In the genomic region with DNA sequence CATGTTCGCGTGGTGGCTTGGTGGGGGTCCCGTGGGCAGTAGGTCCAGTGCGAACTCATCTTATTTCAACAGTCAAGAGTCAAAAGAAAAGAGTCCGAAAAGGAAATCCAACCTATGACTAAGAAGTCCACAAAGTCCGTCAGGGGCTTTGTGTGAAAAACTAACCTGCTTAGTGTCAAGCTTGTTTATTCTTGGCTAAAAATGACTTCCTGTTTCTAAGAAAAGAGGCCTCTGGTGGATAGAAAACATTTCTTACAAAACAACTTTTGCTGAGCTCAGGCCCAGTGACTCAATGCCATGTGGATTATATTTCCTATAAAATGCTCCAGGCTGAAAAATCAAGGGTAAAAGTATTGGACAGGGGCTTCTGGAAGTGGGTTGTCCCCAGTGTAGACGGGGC, we compare ENCODE assay signal across 15 cellular contexts.
DNase-seq lines count a peak whose midpoint lies in the region; ATAC-seq and TF ChIP-seq lines count a peak whose summit lies in the region.
"Had no signal": no experiment of that assay in that cellular context is flagged by ENCODE, and none has a peak within 500 bp of the region (broad histone marks: within the 10 kb centered on the region; RNA-seq: fewer than 3 reads in every experiment).

No MANE protein-coding gene starts in this region.

- H3K4me3 Mint-ChIP-seq in naive thymus-derived CD4-positive, alpha-beta T cell = peak overlapping the region in 1 of 10 donors; percentile 69

- H3K27me3 Mint-ChIP-seq in naive thymus-derived CD4-positive, alpha-beta T cell = no peaks in the 10 kb centered on the region

- DNase-seq in M059J (ENCODE audit: low read depth) (peak; percentile 76), body of pancreas (peak in 1 of 4 donors; percentile 21), thyroid gland (no peak), iPS-NIHi7 (ENCODE audit: extremely low spot score) (no peak), head of caudate nucleus (no peak)
- DNase-seq in naive thymus-derived CD4-positive, alpha-beta T cell = no peak
- DNase-seq: activated CD4-positive, alpha-beta T cell treated with anti-CD3 and anti-CD28 coated beads for 1 hour; foreskin keratinocyte; NCI-H226; stimulated activated CD4-positive, alpha-beta T cell treated with anti-CD3 and anti-CD28 coated beads, Interleukin-1b, Interleukin-23, amount 100 ng/mL, for 48 hours; stimulated activated CD8-positive, alpha-beta memory T cell treated with anti-CD3 and anti-CD28 coated beads, Interleukin-4, amount 100 ng/mL, for 48 hours had no signal

- CTCF ChIA-PET in naive thymus-derived CD4-positive, alpha-beta T cell (lab: Charles Lee) = interaction anchor here (0.6 kb wide), 1 partner anchor 11 kb away, joined by 3 read pairs; no protein-coding TSS in a partner anchor

- peaks cover 32% of the 10 kb centered on the region for H3K4me1 ChIP-seq in BLaER1
- H3K4me1 ChIP-seq in body of pancreas = no peaks in the 10 kb centered on the region
- H3K4me1 ChIP-seq in naive thymus-derived CD4-positive, alpha-beta T cell (ENCODE audit: control insufficient read depth in 2 of 2, insufficient read depth in 2 of 2, low read length in 2 of 2) = peaks cover 0 to 9% of the 10 kb centered on the region in 2 donors
- H3K4me1 ChIP-seq in thyroid gland = no peaks in the 10 kb centered on the region
- H3K4me1 ChIP-seq: foreskin keratinocyte had no signal

- TF ChIP-seq CTCF in body of pancreas (IDR thresholded peaks at IDR 0.05) = no peak
- no peak for TF ChIP-seq CTCF in thyroid gland (IDR thresholded peaks at IDR 0.05)

- H3K27ac ChIP-seq in BLaER1 = peak overlapping the region; percentile 68
- no peak overlapping the region for H3K27ac ChIP-seq in body of pancreas
- no peak overlapping the region for H3K27ac ChIP-seq in naive thymus-derived CD4-positive, alpha-beta T cell (ENCODE audit: low read depth, low read length)
- H3K27ac ChIP-seq in thyroid gland = no peak overlapping the region
- H3K27ac ChIP-seq: C4-2B, foreskin keratinocyte had no signal

- H3K4me1 Mint-ChIP-seq in naive thymus-derived CD4-positive, alpha-beta T cell = peaks cover 5 to 83% (median 15%) of the 10 kb centered on the region in 7 donors

- no peaks in the 10 kb centered on the region for H3K36me3 ChIP-seq in BLaER1
- no peaks in the 10 kb centered on the region for H3K36me3 ChIP-seq in body of pancreas (replicated peaks in 1 of 2; ENCODE audit: insufficient read depth in 1 of 2, low read depth in 2 of 2)
- H3K36me3 ChIP-seq in naive thymus-derived CD4-positive, alpha-beta T cell (ENCODE audit: control insufficient read depth in 2 of 3, insufficient read depth in 3 of 3, low read length in 3 of 3) = no peaks in the 10 kb centered on the region
- H3K36me3 ChIP-seq in thyroid gland = no peaks in the 10 kb centered on the region

- peaks cover 0 to 67% (median 0%) of the 10 kb centered on the region in 5 donors for H3K36me3 Mint-ChIP-seq in naive thymus-derived CD4-positive, alpha-beta T cell

- TF ChIP-seq POLR2A in body of pancreas (IDR thresholded peaks at IDR 0.05) (no peak), thyroid gland (IDR thresholded peaks at IDR 0.05) (no peak)

- no peak overlapping the region for H3K4me3 ChIP-seq in BLaER1
- no peak overlapping the region for H3K4me3 ChIP-seq in body of pancreas
- H3K4me3 ChIP-seq in naive thymus-derived CD4-positive, alpha-beta T cell (ENCODE audit: low read length) = no peak overlapping the region
- H3K4me3 ChIP-seq in thyroid gland (replicated peaks in 1 of 3) = no peak overlapping the region

- H4K20me1 ChIP-seq in BLaER1 = no peaks in the 10 kb centered on the region

- no peaks in the 10 kb centered on the region for H3K27me3 ChIP-seq in BLaER1
- no peaks in the 10 kb centered on the region for H3K27me3 ChIP-seq in body of pancreas
- no peaks in the 10 kb centered on the region for H3K27me3 ChIP-seq in naive thymus-derived CD4-positive, alpha-beta T cell (ENCODE audit: control insufficient read depth in 2 of 2, insufficient read depth in 2 of 2, low read length in 2 of 2)
- H3K27me3 ChIP-seq in thyroid gland = no peaks in the 10 kb centered on the region

- peak overlapping the region; percentile 78 for H3K4me2 ChIP-seq in BLaER1

- peak; percentile 33 for ATAC-seq in body of pancreas
- peak; percentile 22 for ATAC-seq in naive thymus-derived CD4-positive, alpha-beta T cell
- no peak for ATAC-seq in HG03457 (IDR thresholded peaks at IDR 0.05; ENCODE audit: unreplicated experiment)
- ATAC-seq: foreskin keratinocyte, HepG2 had no signal

- WGBS in body of pancreas, 2 donors = 75 to 79% methylated on average over 7 of the region's 7 CpGs
- WGBS in thyroid gland, 2 donors = 84 to 86% methylated on average over 7 of the region's 7 CpGs

- POLR2A ChIA-PET in naive thymus-derived CD4-positive, alpha-beta T cell (lab: Charles Lee) = interaction anchor here (0.8 kb wide), 1 partner anchor 11 kb away, joined by 3 read pairs; no protein-coding TSS in a partner anchor

- H3K9ac ChIP-seq in BLaER1 = no peak overlapping the region; the same call in 1 of the 2 replicates

- peaks cover 0 to 3% (median 0%) of the 10 kb centered on the region in 11 donors for H3K9me3 Mint-ChIP-seq in naive thymus-derived CD4-positive, alpha-beta T cell

- intact Hi-C loops in body of pancreas (cut with DNase I) = no loop called here
- intact Hi-C loops in naive thymus-derived CD4-positive, alpha-beta T cell (cut with micrococcal nuclease) = no loop called here
- intact Hi-C loops in thyroid gland (cut with DNase I) = no loop called here
- intact Hi-C loops in head of caudate nucleus (cut with DNase I) = no loop called here

- H3K9me3 ChIP-seq in BLaER1 (no peaks in the 10 kb centered on the region), body of pancreas (no peaks in the 10 kb centered on the region), thyroid gland (no peaks in the 10 kb centered on the region)
- H3K9me3 ChIP-seq in naive thymus-derived CD4-positive, alpha-beta T cell (ENCODE audit: control insufficient read depth in 2 of 3, low read length in 3 of 3) = no peaks in the 10 kb centered on the region

- peak overlapping the region in 1 of 9 donors; percentile 85 for H3K27ac Mint-ChIP-seq in naive thymus-derived CD4-positive, alpha-beta T cell
